10 cellular contexts compared by ENCODE assay signal in genomic region chr9:3746296-3747275, GRCh38.
DNase-seq lines count a peak whose midpoint lies in the region; ATAC-seq and TF ChIP-seq lines count a peak whose summit lies in the region.
"Had no signal": no experiment of that assay in that cellular context is flagged by ENCODE, and none has a peak within 500 bp of the region (broad histone marks: within the 10 kb centered on the region; RNA-seq: fewer than 3 reads in every experiment).

No MANE protein-coding gene starts in this region.

- peaks cover 3% of the 10 kb centered on the region for H3K9me3 Mint-ChIP-seq in activated naive CD4-positive, alpha-beta T cell treated with anti-CD3 and anti-CD28 coated beads for 36 hours
- no peaks in the 10 kb centered on the region for H3K9me3 Mint-ChIP-seq in activated naive CD4-positive, alpha-beta T cell treated with anti-CD3 and anti-CD28 coated beads, Interleukin-2, amount 10 ng/mL, durations not matched to agents 7 days and 5 days

- H3K4me1 ChIP-seq in foreskin keratinocyte: peaks cover 32% of the 10 kb centered on the region

- peaks cover 5% of the 10 kb centered on the region for H3K27me3 Mint-ChIP-seq in activated naive CD4-positive, alpha-beta T cell treated with anti-CD3 and anti-CD28 coated beads for 36 hours (ENCODE audit: low read depth)
- no peaks in the 10 kb centered on the region for H3K27me3 Mint-ChIP-seq in activated naive CD4-positive, alpha-beta T cell treated with anti-CD3 and anti-CD28 coated beads, Interleukin-2, amount 10 ng/mL, durations not matched to agents 7 days and 5 days

- peaks cover 5% of the 10 kb centered on the region for H3K36me3 Mint-ChIP-seq in activated naive CD4-positive, alpha-beta T cell treated with anti-CD3 and anti-CD28 coated beads for 36 hours (ENCODE audit: low read depth)
- H3K36me3 Mint-ChIP-seq in activated naive CD4-positive, alpha-beta T cell treated with anti-CD3 and anti-CD28 coated beads, Interleukin-2, amount 10 ng/mL, durations not matched to agents 7 days and 5 days: no peaks in the 10 kb centered on the region

- H3K27me3 ChIP-seq in foreskin keratinocyte: no peaks in the 10 kb centered on the region

- intact Hi-C loops in activated naive CD4-positive, alpha-beta T cell treated with anti-CD3 and anti-CD28 coated beads for 36 hours (cut with micrococcal nuclease): loop anchor here (1.0 to 10.0 kb wide), 9 partner anchors 186 to 1732 kb away; partner anchors contain the start of gene SMARCA2

- no peak overlapping the region for H3K4me3 Mint-ChIP-seq in activated naive CD4-positive, alpha-beta T cell treated with anti-CD3 and anti-CD28 coated beads for 36 hours
- no peak overlapping the region for H3K4me3 Mint-ChIP-seq in activated naive CD4-positive, alpha-beta T cell treated with anti-CD3 and anti-CD28 coated beads, Interleukin-2, amount 10 ng/mL, durations not matched to agents 7 days and 5 days

- H3K27ac Mint-ChIP-seq in activated naive CD4-positive, alpha-beta T cell treated with anti-CD3 and anti-CD28 coated beads for 36 hours: peak overlapping the region; percentile 71
- H3K27ac Mint-ChIP-seq in activated naive CD4-positive, alpha-beta T cell treated with anti-CD3 and anti-CD28 coated beads, Interleukin-2, amount 10 ng/mL, durations not matched to agents 7 days and 5 days: no peak overlapping the region

- H3K27ac ChIP-seq in foreskin keratinocyte (peak overlapping the region; percentile 37), substantia nigra (ENCODE audit: low read depth, low read length, poor library complexity, severe bottlenecking) (no peak overlapping the region)

- DNase-seq in activated naive CD4-positive, alpha-beta T cell treated with anti-CD3 and anti-CD28 coated beads for 36 hours: peak; percentile 79
- DNase-seq in activated naive CD4-positive, alpha-beta T cell treated with anti-CD3 and anti-CD28 coated beads, Interleukin-2, amount 10 ng/mL, durations not matched to agents 7 days and 5 days: no peak
- DNase-seq in foreskin keratinocyte: peak; percentile 90 to 95
- peak; percentile 50 for DNase-seq in superior temporal gyrus (ENCODE audit: extremely low spot score)
- no peak for DNase-seq in DMS79 treated with DMSO at 0.1 percent for 48 hours (lab: John Stamatoyannopoulos, UW)
- no peak for DNase-seq in substantia nigra (lab: John Stamatoyannopoulos, UW)
- DNase-seq: activated gamma-delta T cell, NCI-H526 treated with DMSO at 0.1 percent for 48 hours had no signal

- no peak for TF ChIP-seq CTCF in foreskin keratinocyte (conservative IDR thresholded peaks at IDR 0.05)

- H3K4me1 Mint-ChIP-seq in activated naive CD4-positive, alpha-beta T cell treated with anti-CD3 and anti-CD28 coated beads for 36 hours (ENCODE audit: low read depth): peaks cover 46% of the 10 kb centered on the region
- peaks cover 9% of the 10 kb centered on the region for H3K4me1 Mint-ChIP-seq in activated naive CD4-positive, alpha-beta T cell treated with anti-CD3 and anti-CD28 coated beads, Interleukin-2, amount 10 ng/mL, durations not matched to agents 7 days and 5 days

- ATAC-seq in SK-N-SH treated with all-trans-retinoic acid at 6 μM for 48 hours (peak; percentile 90), foreskin keratinocyte (peak; percentile 100), HG03520 (IDR thresholded peaks at IDR 0.05; ENCODE audit: unreplicated experiment) (no peak)

- CTCF ChIA-PET in activated naive CD4-positive, alpha-beta T cell treated with anti-CD3 and anti-CD28 coated beads for 36 hours (lab: Charles Lee): no interaction called here
- CTCF ChIA-PET in activated naive CD4-positive, alpha-beta T cell treated with anti-CD3 and anti-CD28 coated beads, Interleukin-2, amount 10 ng/mL, durations not matched to agents 7 days and 5 days (lab: Charles Lee): interaction anchor here (1.7 kb wide), 1 partner anchor 14 kb away, joined by 4 read pairs; no protein-coding TSS in a partner anchor

TF ChIP-seq in SK-N-SH treated with all-trans-retinoic acid at 6 μM for 48 hours, 23 proteins besides CTCF, POLR2A, EP300 and RAD21:
- TF ChIP-seq, protein P1, sequence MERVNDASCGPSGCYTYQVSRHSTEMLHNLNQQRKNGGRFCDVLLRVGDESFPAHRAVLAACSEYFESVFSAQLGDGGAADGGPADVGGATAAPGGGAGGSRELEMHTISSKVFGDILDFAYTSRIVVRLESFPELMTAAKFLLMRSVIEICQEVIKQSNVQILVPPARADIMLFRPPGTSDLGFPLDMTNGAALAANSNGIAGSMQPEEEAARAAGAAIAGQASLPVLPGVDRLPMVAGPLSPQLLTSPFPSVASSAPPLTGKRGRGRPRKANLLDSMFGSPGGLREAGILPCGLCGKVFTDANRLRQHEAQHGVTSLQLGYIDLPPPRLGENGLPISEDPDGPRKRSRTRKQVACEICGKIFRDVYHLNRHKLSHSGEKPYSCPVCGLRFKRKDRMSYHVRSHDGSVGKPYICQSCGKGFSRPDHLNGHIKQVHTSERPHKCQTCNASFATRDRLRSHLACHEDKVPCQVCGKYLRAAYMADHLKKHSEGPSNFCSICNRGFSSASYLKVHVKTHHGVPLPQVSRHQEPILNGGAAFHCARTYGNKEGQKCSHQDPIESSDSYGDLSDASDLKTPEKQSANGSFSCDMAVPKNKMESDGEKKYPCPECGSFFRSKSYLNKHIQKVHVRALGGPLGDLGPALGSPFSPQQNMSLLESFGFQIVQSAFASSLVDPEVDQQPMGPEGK (CRISPR knock-in tag; IDR thresholded peaks at IDR 0.05; ENCODE audit: borderline replicate concordance): no peak
- TF ChIP-seq TOX (CRISPR knock-in tag; IDR thresholded peaks at IDR 0.05; ENCODE audit: borderline replicate concordance) (no peak), SNAI2 (CRISPR knock-in tag; IDR thresholded peaks at IDR 0.05) (no peak), RARB (CRISPR knock-in tag; IDR thresholded peaks at IDR 0.05) (no peak), ESRRG (CRISPR knock-in tag; IDR thresholded peaks at IDR 0.05) (no peak), ZNF565 (CRISPR knock-in tag; conservative IDR thresholded peaks at IDR 0.05; ENCODE audit: low read depth) (no peak), ZNF8 (CRISPR knock-in tag; IDR thresholded peaks at IDR 0.05) (no peak), CSDC2 (CRISPR knock-in tag; IDR thresholded peaks at IDR 0.05) (no peak), CSRNP3 (CRISPR knock-in tag; IDR thresholded peaks at IDR 0.05) (no peak), GLIS3 (CRISPR knock-in tag; IDR thresholded peaks at IDR 0.05) (no peak), ZNF70 (CRISPR knock-in tag; IDR thresholded peaks at IDR 0.05) (no peak), ZFP3 (CRISPR knock-in tag; IDR thresholded peaks at IDR 0.05) (no peak), ZFP30 (CRISPR knock-in tag; IDR thresholded peaks at IDR 0.05) (no peak), TCF4 (CRISPR knock-in tag; IDR thresholded peaks at IDR 0.05; ENCODE audit: borderline replicate concordance) (no peak), ARNTL (CRISPR knock-in tag; IDR thresholded peaks at IDR 0.05; ENCODE audit: borderline replicate concordance, low read depth) (no peak)
- TF ChIP-seq, protein P2, sequence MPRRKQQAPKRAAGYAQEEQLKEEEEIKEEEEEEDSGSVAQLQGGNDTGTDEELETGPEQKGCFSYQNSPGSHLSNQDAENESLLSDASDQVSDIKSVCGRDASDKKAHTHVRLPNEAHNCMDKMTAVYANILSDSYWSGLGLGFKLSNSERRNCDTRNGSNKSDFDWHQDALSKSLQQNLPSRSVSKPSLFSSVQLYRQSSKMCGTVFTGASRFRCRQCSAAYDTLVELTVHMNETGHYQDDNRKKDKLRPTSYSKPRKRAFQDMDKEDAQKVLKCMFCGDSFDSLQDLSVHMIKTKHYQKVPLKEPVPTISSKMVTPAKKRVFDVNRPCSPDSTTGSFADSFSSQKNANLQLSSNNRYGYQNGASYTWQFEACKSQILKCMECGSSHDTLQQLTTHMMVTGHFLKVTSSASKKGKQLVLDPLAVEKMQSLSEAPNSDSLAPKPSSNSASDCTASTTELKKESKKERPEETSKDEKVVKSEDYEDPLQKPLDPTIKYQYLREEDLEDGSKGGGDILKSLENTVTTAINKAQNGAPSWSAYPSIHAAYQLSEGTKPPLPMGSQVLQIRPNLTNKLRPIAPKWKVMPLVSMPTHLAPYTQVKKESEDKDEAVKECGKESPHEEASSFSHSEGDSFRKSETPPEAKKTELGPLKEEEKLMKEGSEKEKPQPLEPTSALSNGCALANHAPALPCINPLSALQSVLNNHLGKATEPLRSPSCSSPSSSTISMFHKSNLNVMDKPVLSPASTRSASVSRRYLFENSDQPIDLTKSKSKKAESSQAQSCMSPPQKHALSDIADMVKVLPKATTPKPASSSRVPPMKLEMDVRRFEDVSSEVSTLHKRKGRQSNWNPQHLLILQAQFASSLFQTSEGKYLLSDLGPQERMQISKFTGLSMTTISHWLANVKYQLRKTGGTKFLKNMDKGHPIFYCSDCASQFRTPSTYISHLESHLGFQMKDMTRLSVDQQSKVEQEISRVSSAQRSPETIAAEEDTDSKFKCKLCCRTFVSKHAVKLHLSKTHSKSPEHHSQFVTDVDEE (CRISPR knock-in tag; IDR thresholded peaks at IDR 0.05): no peak
- TF ChIP-seq, protein P3, sequence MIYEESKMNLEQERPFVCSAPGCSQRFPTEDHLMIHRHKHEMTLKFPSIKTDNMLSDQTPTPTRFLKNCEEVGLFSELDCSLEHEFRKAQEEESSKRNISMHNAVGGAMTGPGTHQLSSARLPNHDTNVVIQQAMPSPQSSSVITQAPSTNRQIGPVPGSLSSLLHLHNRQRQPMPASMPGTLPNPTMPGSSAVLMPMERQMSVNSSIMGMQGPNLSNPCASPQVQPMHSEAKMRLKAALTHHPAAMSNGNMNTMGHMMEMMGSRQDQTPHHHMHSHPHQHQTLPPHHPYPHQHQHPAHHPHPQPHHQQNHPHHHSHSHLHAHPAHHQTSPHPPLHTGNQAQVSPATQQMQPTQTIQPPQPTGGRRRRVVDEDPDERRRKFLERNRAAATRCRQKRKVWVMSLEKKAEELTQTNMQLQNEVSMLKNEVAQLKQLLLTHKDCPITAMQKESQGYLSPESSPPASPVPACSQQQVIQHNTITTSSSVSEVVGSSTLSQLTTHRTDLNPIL (CRISPR knock-in tag; IDR thresholded peaks at IDR 0.05; ENCODE audit: low read depth): no peak
TF ChIP-seq in SK-N-SH treated with all-trans-retinoic acid at 6 μM for 48 hours: peak in this region for 0.

Comparison
In these comparisons a context has a peak if more than half of its experiments do, and no peak if none do; other contexts are left out.
1. DNase-seq: peak in activated naive CD4-positive, alpha-beta T cell treated with anti-CD3 and anti-CD28 coated beads for 36 hours (single experiment), foreskin keratinocyte (2 of 2) and superior temporal gyrus (single experiment); none in activated naive CD4-positive, alpha-beta T cell treated with anti-CD3 and anti-CD28 coated beads, Interleukin-2, amount 10 ng/mL, durations not matched to agents 7 days and 5 days (single experiment), DMS79 treated with DMSO at 0.1 percent for 48 hours (single experiment) and substantia nigra (0 of 49).